Comparison of ENCODE assay signal across 19 cellular contexts in genomic region chr9:5614985-5615384, GRCh38.
"Had no signal": no experiment of that assay in that cellular context is flagged by ENCODE, and none has a peak within 500 bp of the region (broad histone marks: within the 10 kb centered on the region; RNA-seq: fewer than 3 reads in every experiment).

No MANE protein-coding gene starts in this region.

- H3K9me3 ChIP-seq: left lung, ovary, psoas muscle, stomach, thyroid gland had no signal

- DNase-seq: dorsolateral prefrontal cortex; effector CD4-positive, alpha-beta T cell; head of caudate nucleus; left cardiac atrium; left lung; natural killer cell; occipital lobe; ovary; posterior cingulate gyrus; psoas muscle; right cardiac atrium; small intestine; stimulated activated CD4-positive, alpha-beta T cell treated with anti-CD3 and anti-CD28 coated beads, Interleukin-1b, Interleukin-23, amount 100 ng/mL, for 48 hours; stimulated activated CD4-positive, alpha-beta T cell treated with anti-CD3 and anti-CD28 coated beads, Interleukin-4, amount 100 ng/mL, for 1 hour; stimulated activated CD8-positive, alpha-beta memory T cell treated with anti-CD3 and anti-CD28 coated beads, Interleukin-4, amount 100 ng/mL, for 48 hours; stimulated activated naive CD4-positive, alpha-beta T cell treated with Interleukin-2 at 50 U/mL for 16 hours; stomach; thyroid gland; trophoblast cell had no signal

- H3K27me3 ChIP-seq: dorsolateral prefrontal cortex, left lung, ovary, stomach, thyroid gland had no signal

- H3K36me3 ChIP-seq: left lung, ovary, stomach, thyroid gland had no signal

- ATAC-seq: left cardiac atrium, left lung, natural killer cell, psoas muscle, right cardiac atrium had no signal

- H3K27ac Mint-ChIP-seq: natural killer cell had no signal

- H3K4me3 ChIP-seq: dorsolateral prefrontal cortex, left lung, ovary, psoas muscle, stomach, thyroid gland had no signal

- H3K27ac ChIP-seq: dorsolateral prefrontal cortex, left lung, ovary, psoas muscle, stomach, thyroid gland had no signal

- H3K9me3 Mint-ChIP-seq: natural killer cell had no signal

- H3K4me3 Mint-ChIP-seq: natural killer cell had no signal

- H3K36me3 Mint-ChIP-seq: natural killer cell had no signal
